26 cellular contexts compared by ENCODE assay signal in genomic region chr21:29654855-29655254, GRCh38.
"Had no signal": no experiment of that assay in that cellular context is flagged by ENCODE, and none has a peak within 500 bp of the region (broad histone marks: within the 10 kb centered on the region; RNA-seq: fewer than 3 reads in every experiment).

No MANE protein-coding gene starts in this region.

- H3K9me3 Mint-ChIP-seq: neural crest cell; stimulated activated memory B cell treated with anti-CD40 and anti-IgM and Interleukin-4, amounts not matched to agents 10 μg/mL and 1 μg/mL and 100 μg/mL, for 72 hours had no signal

- H3K4me3 Mint-ChIP-seq: effector memory CD8-positive, alpha-beta T cell; mesothelial cell of epicardium; naive B cell; neural crest cell; stimulated activated memory B cell treated with anti-CD40 and anti-IgM and Interleukin-4, amounts not matched to agents 10 μg/mL and 1 μg/mL and 100 μg/mL, for 72 hours; type B pancreatic cell had no signal

- H3K27ac ChIP-seq: esophagus squamous epithelium, neutrophil, parathyroid adenoma, prostate gland, sigmoid colon, testis, tibial artery had no signal

- H3K79me2 ChIP-seq: parathyroid adenoma had no signal

- H3K36me3 Mint-ChIP-seq: naive B cell; stimulated activated memory B cell treated with anti-CD40 and anti-IgM and Interleukin-4, amounts not matched to agents 10 μg/mL and 1 μg/mL and 100 μg/mL, for 72 hours; type B pancreatic cell had no signal

- H3K4me3 ChIP-seq: esophagus squamous epithelium, lung, mucosa of descending colon, prostate gland, sigmoid colon, testis, tibial artery had no signal

- H3K27ac Mint-ChIP-seq: effector memory CD8-positive, alpha-beta T cell; mesothelial cell of epicardium; naive B cell; stimulated activated memory B cell treated with anti-CD40 and anti-IgM and Interleukin-4, amounts not matched to agents 10 μg/mL and 1 μg/mL and 100 μg/mL, for 72 hours; type B pancreatic cell had no signal

- H3K4me1 ChIP-seq: parathyroid adenoma, prostate gland, sigmoid colon had no signal

- H3K36me3 ChIP-seq: esophagus squamous epithelium, neutrophil, prostate gland, sigmoid colon, tibial artery had no signal

- H2AFZ ChIP-seq: parathyroid adenoma had no signal

- H3K27me3 Mint-ChIP-seq: effector memory CD8-positive, alpha-beta T cell; naive B cell; natural killer cell treated with Interleukin-12 subunit alpha and Interleukin-12 subunit beta and Interleukin-15 and Interleukin-18, amount 100 ng/mL, for 72 hours; stimulated activated memory B cell treated with anti-CD40 and anti-IgM and Interleukin-4, amounts not matched to agents 10 μg/mL and 1 μg/mL and 100 μg/mL, for 72 hours had no signal

- H3K27me3 ChIP-seq: esophagus squamous epithelium, neutrophil, sigmoid colon, testis, tibial artery had no signal

- DNase-seq: cortex of kidney; effector memory CD8-positive, alpha-beta T cell; erythroblast; esophagus squamous epithelium; head of caudate nucleus; kidney; mesenchymal stem cell; mucosa of descending colon; naive B cell; right cardiac atrium; sigmoid colon; stimulated activated CD4-positive, alpha-beta T cell treated with anti-CD3 and anti-CD28 coated beads, Interleukin-2, amount 100 ng/mL, for 24 hours; stimulated activated CD4-positive, alpha-beta T cell treated with anti-CD3 and anti-CD28 coated beads, Interleukin-4, amount 100 ng/mL, for 4 hours; stimulated activated naive CD8-positive, alpha-beta T cell treated with anti-CD3 and anti-CD28 coated beads, Interleukin-15, Interleukin-2, amounts not matched to agents 100 U/mL and 50 U/mL, for 24 hours; testis; tibial artery had no signal

- H3K9me3 ChIP-seq: esophagus squamous epithelium, mucosa of descending colon, neutrophil, prostate gland, sigmoid colon, testis, tibial artery had no signal

- ATAC-seq: effector memory CD8-positive, alpha-beta T cell; left lobe of liver; mucosa of descending colon; natural killer cell treated with Interleukin-12 subunit alpha and Interleukin-12 subunit beta and Interleukin-15 and Interleukin-18, amount 100 ng/mL, for 72 hours; right cardiac atrium; stimulated activated memory B cell treated with anti-CD40 and anti-IgM and Interleukin-4, amounts not matched to agents 10 μg/mL and 1 μg/mL and 100 μg/mL, for 72 hours; stimulated activated naive CD8-positive, alpha-beta T cell treated with anti-CD3 and anti-CD28 coated beads, Interleukin-15, Interleukin-2, amounts not matched to agents 100 U/mL and 50 U/mL, for 24 hours had no signal

- H3K9ac ChIP-seq: parathyroid adenoma had no signal
